9 cellular contexts compared by ENCODE assay signal in the genomic region with DNA sequence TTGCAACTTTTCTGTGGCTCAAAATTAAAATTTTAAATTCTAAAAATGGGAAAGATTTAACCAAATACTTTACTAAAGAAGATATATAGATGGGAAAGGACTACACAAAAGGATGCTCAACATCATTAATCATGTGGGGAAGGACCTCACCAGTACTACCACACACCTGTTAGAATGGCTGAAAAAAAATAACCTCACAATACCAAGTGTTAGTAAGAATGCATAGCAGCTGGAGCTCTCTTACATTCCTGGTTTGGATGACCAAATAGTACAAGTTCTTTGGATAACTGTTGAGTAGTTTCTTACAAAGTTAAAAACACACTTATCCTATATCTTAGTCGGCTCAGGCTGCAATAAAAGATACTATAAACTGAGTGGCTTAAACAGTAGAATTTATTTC. TPM values are rescaled to one million over a fixed set of nuclear protein-coding genes. Genes with fewer than 3 reads are reported as not detected.
"Had no signal": no experiment of that assay in that cellular context is flagged by ENCODE, and none has a peak within 500 bp of the region (broad histone marks: within the 10 kb centered on the region; RNA-seq: fewer than 3 reads in every experiment).

No MANE protein-coding gene starts in this region.

- H3K9me3 ChIP-seq: HAP-1 had no signal

- H3K4me3 ChIP-seq: GM23248, HAP-1 had no signal

- H3K4me1 ChIP-seq: HAP-1 had no signal

- H3K9ac ChIP-seq: GM23248 had no signal

- H3K27ac ChIP-seq: GM23248 had no signal

- H2AFZ ChIP-seq: GM23248 had no signal

- ATAC-seq: HCT116 had no signal

- H3K36me3 ChIP-seq: HAP-1 had no signal

- DNase-seq: GM23248, GOT3, H7, HFFc6, IMR-90 had no signal

RNA-seq across cellular contexts. Expression of a gene that starts 33.9 kb away (rescaled TPM):
- total RNA-seq: GM23248, H4, H7, HFFc6, HT-29, IMR-90 had no signal
- polyA plus RNA-seq: IMR-90 had no signal

RNA-seq across cellular contexts. Expression of a gene that starts 43.8 kb away (rescaled TPM):
- total RNA-seq: GM23248, H4, H7, HFFc6, HT-29, IMR-90 had no signal
- polyA plus RNA-seq: GM23248, IMR-90 had no signal
